14 cellular contexts compared by ENCODE assay signal in genomic region chr9:38044706-38045105, GRCh38.
"Had no signal": no experiment of that assay in that cellular context is flagged by ENCODE, and none has a peak within 500 bp of the region (broad histone marks: within the 10 kb centered on the region; RNA-seq: fewer than 3 reads in every experiment).

No MANE protein-coding gene starts in this region.

- H3K27ac Mint-ChIP-seq: activated CD4-positive, alpha-beta memory T cell treated with anti-CD3 and anti-CD28 coated beads, Interleukin-2, amount 10 ng/mL, durations not matched to agents 7 days and 5 days; activated CD4-positive, alpha-beta T cell treated with anti-CD3 and anti-CD28 coated beads for 36 hours; activated naive CD8-positive, alpha-beta T cell had no signal

- H3K27ac ChIP-seq: spleen, suprapubic skin had no signal

- ATAC-seq: activated CD4-positive, alpha-beta T cell treated with anti-CD3 and anti-CD28 coated beads for 36 hours had no signal

- H3K9me3 ChIP-seq: breast epithelium, spleen, suprapubic skin had no signal

- H3K27me3 ChIP-seq: breast epithelium, spleen, suprapubic skin had no signal

- H3K27me3 Mint-ChIP-seq: activated CD4-positive, alpha-beta memory T cell treated with anti-CD3 and anti-CD28 coated beads, Interleukin-2, amount 10 ng/mL, durations not matched to agents 7 days and 5 days; activated CD4-positive, alpha-beta T cell treated with anti-CD3 and anti-CD28 coated beads for 36 hours; activated naive CD8-positive, alpha-beta T cell had no signal

- DNase-seq: activated CD4-positive, alpha-beta memory T cell treated with anti-CD3 and anti-CD28 coated beads, Interleukin-2, amount 10 ng/mL, durations not matched to agents 7 days and 5 days; activated CD4-positive, alpha-beta T cell treated with anti-CD3 and anti-CD28 coated beads for 36 hours; activated gamma-delta T cell; activated T-cell treated with anti-CD3 and anti-CD28 coated beads, Interleukin-2, amount 50 U/mL, for 48 hours; foreskin melanocyte; spleen; stimulated activated CD4-positive, alpha-beta T cell treated with anti-CD3 and anti-CD28 coated beads, Interleukin-2, amount 100 ng/mL, for 24 hours; stimulated activated naive CD4-positive, alpha-beta T cell treated with Interleukin-2 at 50 U/mL for 16 hours had no signal

- H3K4me3 Mint-ChIP-seq: activated CD4-positive, alpha-beta memory T cell treated with anti-CD3 and anti-CD28 coated beads, Interleukin-2, amount 10 ng/mL, durations not matched to agents 7 days and 5 days; activated CD4-positive, alpha-beta T cell treated with anti-CD3 and anti-CD28 coated beads for 36 hours; activated naive CD8-positive, alpha-beta T cell; neural crest cell had no signal

- FAIRE-seq: endometrium, islet of Langerhans had no signal

- H3K9me3 Mint-ChIP-seq: activated CD4-positive, alpha-beta memory T cell treated with anti-CD3 and anti-CD28 coated beads, Interleukin-2, amount 10 ng/mL, durations not matched to agents 7 days and 5 days; neural crest cell had no signal

- H3K4me3 ChIP-seq: breast epithelium, spleen, suprapubic skin had no signal

- H3K36me3 Mint-ChIP-seq: activated naive CD8-positive, alpha-beta T cell had no signal

- H3K36me3 ChIP-seq: breast epithelium, spleen, suprapubic skin had no signal
